10 cellular contexts compared by ENCODE assay signal in the genomic region with DNA sequence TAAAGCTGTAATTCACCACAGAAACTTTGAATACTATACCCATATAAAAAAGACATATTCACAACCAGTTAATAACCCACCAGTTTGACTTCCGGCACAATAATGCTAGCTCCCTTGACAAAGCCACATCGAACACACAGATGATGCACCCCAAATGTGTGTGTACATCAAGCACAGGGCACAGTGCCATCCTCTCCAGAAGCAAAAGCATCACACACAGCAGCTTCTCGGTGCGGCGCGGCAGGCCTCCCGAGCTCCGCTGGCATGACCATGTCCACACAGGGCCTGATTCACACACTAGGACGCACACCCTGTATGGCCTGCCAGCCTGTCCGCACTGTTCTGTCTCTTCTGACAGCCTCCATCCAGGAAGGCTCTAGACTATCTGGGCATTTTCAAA.
A peak's percentile ranks its signal among the peaks of the same experiment; 100 is the strongest.
DNase-seq lines count a peak whose midpoint lies in the region; ATAC-seq and TF ChIP-seq lines count a peak whose summit lies in the region.
"Had no signal": no experiment of that assay in that cellular context is flagged by ENCODE, and none has a peak within 500 bp of the region (broad histone marks: within the 10 kb centered on the region; RNA-seq: fewer than 3 reads in every experiment).

No MANE protein-coding gene starts in this region.

- no peak overlapping the region for H3K4me3 Mint-ChIP-seq in GM23338
- peak overlapping the region; percentile 77 for H3K4me3 Mint-ChIP-seq in activated CD8-positive, alpha-beta T cell treated with anti-CD3 and anti-CD28 coated beads for 36 hours
- H3K4me3 Mint-ChIP-seq: HFFc6 had no signal

- TF ChIP-seq CTCF in GM23338 (conservative IDR thresholded peaks at IDR 0.05; ENCODE audit: low read depth in 2 of 2) = no peak
- TF ChIP-seq CTCF in activated CD8-positive, alpha-beta T cell treated with anti-CD3 and anti-CD28 coated beads for 36 hours (IDR thresholded peaks at IDR 0.05) = no peak

- no peaks in the 10 kb centered on the region for H3K27me3 ChIP-seq in GM23338 (ENCODE audit: insufficient read depth)
- H3K27me3 ChIP-seq: upper lobe of right lung had no signal

- no peak overlapping the region for H3K4me2 ChIP-seq in GM23338

- H2AFZ ChIP-seq in GM23338 = peak overlapping the region; percentile 59; the same call in 1 of the 2 replicates

- H3K36me3 Mint-ChIP-seq in GM23338 (ENCODE audit: low read depth) = no peaks in the 10 kb centered on the region
- peaks cover 70% of the 10 kb centered on the region for H3K36me3 Mint-ChIP-seq in activated CD8-positive, alpha-beta T cell treated with anti-CD3 and anti-CD28 coated beads for 36 hours (ENCODE audit: low read depth)

- H3K79me2 ChIP-seq in GM23338 (replicated peaks; ENCODE audit: insufficient read depth) = no peaks in the 10 kb centered on the region

- no peaks in the 10 kb centered on the region for H3K36me3 ChIP-seq in GM23338 (ENCODE audit: insufficient read depth)
- H3K36me3 ChIP-seq: upper lobe of right lung had no signal

- H3F3A ChIP-seq in GM23338 (replicated peaks; ENCODE audit: low read depth) = no peaks in the 10 kb centered on the region

- H3K9me3 Mint-ChIP-seq in GM23338 = 0 out of 3 replicates have a peak, but pooled peaks cover 3% of the 10 kb centered on the region
- H3K9me3 Mint-ChIP-seq in activated CD8-positive, alpha-beta T cell treated with anti-CD3 and anti-CD28 coated beads for 36 hours = no peaks in the 10 kb centered on the region
- H3K9me3 Mint-ChIP-seq: HFFc6 had no signal

- no peak for ATAC-seq in GM23338
- ATAC-seq in activated CD8-positive, alpha-beta T cell treated with anti-CD3 and anti-CD28 coated beads for 36 hours = peak; percentile 70
- ATAC-seq in GM21529 (IDR thresholded peaks at IDR 0.05; ENCODE audit: unreplicated experiment) = no peak
- ATAC-seq in HG03442 (IDR thresholded peaks at IDR 0.05; ENCODE audit: unreplicated experiment) = no peak

- no peaks in the 10 kb centered on the region for H3K9me2 ChIP-seq in GM23338 (ENCODE audit: insufficient read depth)

- no peak overlapping the region for H3K4me3 ChIP-seq in GM23338
- H3K4me3 ChIP-seq: upper lobe of right lung had no signal

- no peaks in the 10 kb centered on the region for H3K4me1 Mint-ChIP-seq in GM23338
- peaks cover 72% of the 10 kb centered on the region for H3K4me1 Mint-ChIP-seq in activated CD8-positive, alpha-beta T cell treated with anti-CD3 and anti-CD28 coated beads for 36 hours (ENCODE audit: low read depth)

- POLR2A ChIA-PET in activated CD8-positive, alpha-beta T cell treated with anti-CD3 and anti-CD28 coated beads for 36 hours (lab: Charles Lee) = interaction anchor here (0.6 to 1.6 kb wide), 16 partner anchors 9 to 92 kb away, joined by 3 to 6 read pairs (median 3); no protein-coding TSS in a partner anchor

- CTCF ChIA-PET in activated CD8-positive, alpha-beta T cell treated with anti-CD3 and anti-CD28 coated beads for 36 hours (lab: Charles Lee) = interaction anchor here (0.6 to 4.5 kb wide), 9 partner anchors 13 to 77 kb away, joined by 3 to 20 read pairs (median 4); no protein-coding TSS in a partner anchor

- intact Hi-C loops in activated CD8-positive, alpha-beta T cell treated with anti-CD3 and anti-CD28 coated beads for 36 hours (cut with micrococcal nuclease) = no loop called here

- no peak overlapping the region for H3K27ac Mint-ChIP-seq in GM23338
- peak overlapping the region; percentile 95 for H3K27ac Mint-ChIP-seq in activated CD8-positive, alpha-beta T cell treated with anti-CD3 and anti-CD28 coated beads for 36 hours
- H3K27ac Mint-ChIP-seq: HFFc6 had no signal

- H3K27ac ChIP-seq in GM23338 (ENCODE audit: low read depth) (no peak overlapping the region), substantia nigra (ENCODE audit: low read depth, low read length, poor library complexity, severe bottlenecking) (no peak overlapping the region)
- H3K27ac ChIP-seq: upper lobe of right lung had no signal

- no peak for DNase-seq in GM23338 (ENCODE audit: low spot score)
- DNase-seq in activated CD8-positive, alpha-beta T cell treated with anti-CD3 and anti-CD28 coated beads for 36 hours = peak; percentile 68
- DNase-seq in activated naive CD4-positive, alpha-beta T cell treated with Interleukin-2 at 50 U/mL for 16 hours = peak; percentile 21
- peak; percentile 47 for DNase-seq in stimulated activated CD4-positive, alpha-beta T cell treated with anti-CD3 and anti-CD28 coated beads, Interleukin-15, amount 100 ng/mL, for 24 hours
- DNase-seq in substantia nigra (lab: John Stamatoyannopoulos, UW) = no peak
- DNase-seq in NCI-H187 treated with DMSO at 0.1 percent for 48 hours (lab: John Stamatoyannopoulos, UW) = no peak
- DNase-seq: HFFc6, upper lobe of right lung had no signal

- H3K27me3 Mint-ChIP-seq in GM23338 (ENCODE audit: insufficient read depth, low read depth, poor library complexity) = peaks cover 7% of the 10 kb centered on the region
- H3K27me3 Mint-ChIP-seq in activated CD8-positive, alpha-beta T cell treated with anti-CD3 and anti-CD28 coated beads for 36 hours = no peaks in the 10 kb centered on the region

- no peaks in the 10 kb centered on the region for H4K20me1 ChIP-seq in GM23338 (replicated peaks; ENCODE audit: insufficient read depth)

- H3K4me1 ChIP-seq in GM23338 (ENCODE audit: insufficient read depth) = no peaks in the 10 kb centered on the region
- H3K4me1 ChIP-seq: upper lobe of right lung had no signal

TF ChIP-seq in GM23338, 12 proteins besides CTCF, POLR2A, EP300 and RAD21 (continues in another document):
- TF ChIP-seq ZNF331 (CRISPR knock-in tag; IDR thresholded peaks at IDR 0.05; ENCODE audit: low read depth) (no peak), CREB1 (CRISPR knock-in tag; IDR thresholded peaks at IDR 0.05; ENCODE audit: low read depth) (no peak), EZH2phosphoT487 (IDR thresholded peaks at IDR 0.05; ENCODE audit: unreplicated experiment) (no peak)
- TF ChIP-seq, protein P1, sequence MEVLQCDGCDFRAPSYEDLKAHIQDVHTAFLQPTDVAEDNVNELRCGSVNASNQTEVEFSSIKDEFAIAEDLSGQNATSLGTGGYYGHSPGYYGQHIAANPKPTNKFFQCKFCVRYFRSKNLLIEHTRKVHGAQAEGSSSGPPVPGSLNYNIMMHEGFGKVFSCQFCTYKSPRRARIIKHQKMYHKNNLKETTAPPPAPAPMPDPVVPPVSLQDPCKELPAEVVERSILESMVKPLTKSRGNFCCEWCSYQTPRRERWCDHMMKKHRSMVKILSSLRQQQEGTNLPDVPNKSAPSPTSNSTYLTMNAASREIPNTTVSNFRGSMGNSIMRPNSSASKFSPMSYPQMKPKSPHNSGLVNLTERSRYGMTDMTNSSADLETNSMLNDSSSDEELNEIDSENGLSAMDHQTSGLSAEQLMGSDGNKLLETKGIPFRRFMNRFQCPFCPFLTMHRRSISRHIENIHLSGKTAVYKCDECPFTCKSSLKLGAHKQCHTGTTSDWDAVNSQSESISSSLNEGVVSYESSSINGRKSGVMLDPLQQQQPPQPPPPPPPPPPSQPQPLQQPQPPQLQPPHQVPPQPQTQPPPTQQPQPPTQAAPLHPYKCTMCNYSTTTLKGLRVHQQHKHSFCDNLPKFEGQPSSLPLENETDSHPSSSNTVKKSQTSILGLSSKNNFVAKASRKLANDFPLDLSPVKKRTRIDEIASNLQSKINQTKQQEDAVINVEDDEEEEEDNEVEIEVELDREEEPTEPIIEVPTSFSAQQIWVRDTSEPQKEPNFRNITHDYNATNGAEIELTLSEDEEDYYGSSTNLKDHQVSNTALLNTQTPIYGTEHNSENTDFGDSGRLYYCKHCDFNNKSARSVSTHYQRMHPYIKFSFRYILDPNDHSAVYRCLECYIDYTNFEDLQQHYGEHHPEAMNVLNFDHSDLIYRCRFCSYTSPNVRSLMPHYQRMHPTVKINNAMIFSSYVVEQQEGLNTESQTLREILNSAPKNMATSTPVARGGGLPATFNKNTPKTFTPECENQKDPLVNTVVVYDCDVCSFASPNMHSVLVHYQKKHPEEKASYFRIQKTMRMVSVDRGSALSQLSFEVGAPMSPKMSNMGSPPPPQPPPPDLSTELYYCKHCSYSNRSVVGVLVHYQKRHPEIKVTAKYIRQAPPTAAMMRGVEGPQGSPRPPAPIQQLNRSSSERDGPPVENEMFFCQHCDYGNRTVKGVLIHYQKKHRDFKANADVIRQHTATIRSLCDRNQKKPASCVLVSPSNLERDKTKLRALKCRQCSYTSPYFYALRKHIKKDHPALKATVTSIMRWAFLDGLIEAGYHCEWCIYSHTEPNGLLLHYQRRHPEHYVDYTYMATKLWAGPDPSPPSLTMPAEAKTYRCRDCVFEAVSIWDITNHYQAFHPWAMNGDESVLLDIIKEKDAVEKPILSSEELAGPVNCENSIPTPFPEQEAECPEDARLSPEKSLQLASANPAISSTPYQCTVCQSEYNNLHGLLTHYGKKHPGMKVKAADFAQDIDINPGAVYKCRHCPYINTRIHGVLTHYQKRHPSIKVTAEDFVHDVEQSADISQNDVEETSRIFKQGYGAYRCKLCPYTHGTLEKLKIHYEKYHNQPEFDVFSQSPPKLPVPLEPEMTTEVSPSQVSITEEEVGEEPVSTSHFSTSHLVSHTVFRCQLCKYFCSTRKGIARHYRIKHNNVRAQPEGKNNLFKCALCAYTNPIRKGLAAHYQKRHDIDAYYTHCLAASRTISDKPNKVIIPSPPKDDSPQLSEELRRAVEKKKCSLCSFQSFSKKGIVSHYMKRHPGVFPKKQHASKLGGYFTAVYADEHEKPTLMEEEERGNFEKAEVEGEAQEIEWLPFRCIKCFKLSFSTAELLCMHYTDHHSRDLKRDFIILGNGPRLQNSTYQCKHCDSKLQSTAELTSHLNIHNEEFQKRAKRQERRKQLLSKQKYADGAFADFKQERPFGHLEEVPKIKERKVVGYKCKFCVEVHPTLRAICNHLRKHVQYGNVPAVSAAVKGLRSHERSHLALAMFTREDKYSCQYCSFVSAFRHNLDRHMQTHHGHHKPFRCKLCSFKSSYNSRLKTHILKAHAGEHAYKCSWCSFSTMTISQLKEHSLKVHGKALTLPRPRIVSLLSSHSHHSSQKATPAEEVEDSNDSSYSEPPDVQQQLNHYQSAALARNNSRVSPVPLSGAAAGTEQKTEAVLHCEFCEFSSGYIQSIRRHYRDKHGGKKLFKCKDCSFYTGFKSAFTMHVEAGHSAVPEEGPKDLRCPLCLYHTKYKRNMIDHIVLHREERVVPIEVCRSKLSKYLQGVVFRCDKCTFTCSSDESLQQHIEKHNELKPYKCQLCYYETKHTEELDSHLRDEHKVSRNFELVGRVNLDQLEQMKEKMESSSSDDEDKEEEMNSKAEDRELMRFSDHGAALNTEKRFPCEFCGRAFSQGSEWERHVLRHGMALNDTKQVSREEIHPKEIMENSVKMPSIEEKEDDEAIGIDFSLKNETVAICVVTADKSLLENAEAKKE (CRISPR knock-in tag; IDR thresholded peaks at IDR 0.05) = no peak
- TF ChIP-seq, protein P2, sequence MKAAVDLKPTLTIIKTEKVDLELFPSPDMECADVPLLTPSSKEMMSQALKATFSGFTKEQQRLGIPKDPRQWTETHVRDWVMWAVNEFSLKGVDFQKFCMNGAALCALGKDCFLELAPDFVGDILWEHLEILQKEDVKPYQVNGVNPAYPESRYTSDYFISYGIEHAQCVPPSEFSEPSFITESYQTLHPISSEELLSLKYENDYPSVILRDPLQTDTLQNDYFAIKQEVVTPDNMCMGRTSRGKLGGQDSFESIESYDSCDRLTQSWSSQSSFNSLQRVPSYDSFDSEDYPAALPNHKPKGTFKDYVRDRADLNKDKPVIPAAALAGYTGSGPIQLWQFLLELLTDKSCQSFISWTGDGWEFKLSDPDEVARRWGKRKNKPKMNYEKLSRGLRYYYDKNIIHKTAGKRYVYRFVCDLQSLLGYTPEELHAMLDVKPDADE (IDR thresholded peaks at IDR 0.05) = no peak

Comparison
In these comparisons a context has a peak if more than half of its experiments do, and no peak if none do; other contexts are left out.
1. DNase-seq: peak in activated CD8-positive, alpha-beta T cell treated with anti-CD3 and anti-CD28 coated beads for 36 hours (single experiment), activated naive CD4-positive, alpha-beta T cell treated with Interleukin-2 at 50 U/mL for 16 hours (single experiment) and stimulated activated CD4-positive, alpha-beta T cell treated with anti-CD3 and anti-CD28 coated beads, Interleukin-15, amount 100 ng/mL, for 24 hours (single experiment); none in GM23338 (single experiment), substantia nigra (0 of 49) and NCI-H187 treated with DMSO at 0.1 percent for 48 hours (single experiment).